ENCODE assay signal across 10 cellular contexts in the genomic region with DNA sequence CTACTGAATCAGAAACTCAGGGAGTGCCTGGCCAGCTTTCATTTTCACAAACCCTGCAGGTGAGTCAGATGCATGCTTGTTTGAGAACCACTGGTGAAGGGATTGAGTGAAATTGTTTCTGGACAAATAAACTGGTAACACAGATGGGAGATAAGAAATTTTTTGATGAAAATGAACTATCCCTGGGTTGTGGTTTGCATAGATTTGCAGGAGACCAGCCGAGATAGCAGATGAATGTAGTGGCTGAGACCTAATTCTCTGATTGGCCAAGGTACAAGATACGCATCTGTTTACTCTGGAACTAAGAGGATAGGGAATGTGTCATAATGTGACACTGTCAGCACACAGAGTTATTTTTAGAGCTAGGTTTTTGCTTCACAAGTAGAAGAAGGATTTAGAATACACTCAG.
A peak's percentile ranks its signal among the peaks of the same experiment; 100 is the strongest.
DNase-seq lines count a peak whose midpoint lies in the region; ATAC-seq, FAIRE-seq and TF ChIP-seq lines count a peak whose summit lies in the region.
"Had no signal": no experiment of that assay in that cellular context is flagged by ENCODE, and none has a peak within 500 bp of the region (broad histone marks: within the 10 kb centered on the region; RNA-seq: fewer than 3 reads in every experiment).

No MANE protein-coding gene starts in this region.

- H3K4me3 ChIP-seq in Caco-2 (ENCODE audit: low read depth, low read length), result no peak overlapping the region
- H3K4me3 ChIP-seq in keratinocyte (ENCODE audit: control insufficient read depth in 2 of 3, extremely low read depth in 1 of 3, insufficient read depth in 2 of 3, low read depth in 1 of 3, low read length in 3 of 3), result no peak overlapping the region
- H3K4me3 ChIP-seq in spleen, result no peak overlapping the region
- H3K4me3 ChIP-seq: testis had no signal

- dilution Hi-C loops in keratinocyte (cut with MboI; ENCODE audit: extremely low pct_ligation_motif_present, low sequenced_read_pairs), result no loop called here

- H3K27me3 ChIP-seq in Caco-2 (replicated peaks; ENCODE audit: control insufficient read depth, insufficient read depth, low read length) (no peaks in the 10 kb centered on the region), keratinocyte (ENCODE audit: control insufficient read depth, extremely low read depth, insufficient read depth, low read length) (no peaks in the 10 kb centered on the region), spleen (replicated peaks in 1 of 7) (no peaks in the 10 kb centered on the region)
- H3K27me3 ChIP-seq: testis had no signal

- TF ChIP-seq CTCF in Caco-2 (IDR thresholded peaks at IDR 0.05; ENCODE audit: insufficient read depth in 1 of 2, low read depth in 1 of 2, low read length in 1 of 2, severe bottlenecking in 1 of 2, unreplicated experiment in 1 of 2), result no peak
- TF ChIP-seq CTCF in VCaP (conservative IDR thresholded peaks at IDR 0.05), result no peak
- no peak for TF ChIP-seq CTCF in keratinocyte (optimal IDR thresholded peaks at IDR 0.05 in 1 of 3, IDR thresholded peaks at IDR 0.05 in 1 of 3, conservative IDR thresholded peaks at IDR 0.05 in 1 of 3; ENCODE audit: extremely low read depth in 1 of 3, insufficient read depth in 2 of 3, low read length in 3 of 3)
- no peak for TF ChIP-seq CTCF in spleen (IDR thresholded peaks at IDR 0.05 in 8 of 11, conservative IDR thresholded peaks at IDR 0.05 in 3 of 11)

- TF ChIP-seq POLR2A in spleen (IDR thresholded peaks at IDR 0.05), result no peak

- no peaks in the 10 kb centered on the region for H3K9me3 Mint-ChIP-seq in Caco-2 (ENCODE audit: unreplicated experiment)
- H3K9me3 Mint-ChIP-seq: effector memory CD8-positive, alpha-beta T cell had no signal

- peak overlapping the region; percentile 50 for H3K4me3 Mint-ChIP-seq in Caco-2 (ENCODE audit: unreplicated experiment)
- H3K4me3 Mint-ChIP-seq: effector memory CD8-positive, alpha-beta T cell had no signal

- BruUV-seq in Caco-2 (replicated peaks; lab: Mats Ljungman, UMichigan), result no TSS peak

- peak overlapping the region; percentile 31 for H3K4me2 ChIP-seq in keratinocyte (ENCODE audit: control insufficient read depth, extremely low read depth, insufficient read depth, low read depth, low read length)

- H3K4me1 ChIP-seq in Caco-2, result peaks cover 41% of the 10 kb centered on the region
- peaks cover 23% of the 10 kb centered on the region for H3K4me1 ChIP-seq in keratinocyte (ENCODE audit: control insufficient read depth, extremely low read depth, insufficient read depth, low read length)
- no peaks in the 10 kb centered on the region for H3K4me1 ChIP-seq in spleen
- H3K4me1 ChIP-seq: testis had no signal

- peaks cover 28% of the 10 kb centered on the region for H3K4me1 Mint-ChIP-seq in Caco-2 (ENCODE audit: low read depth, unreplicated experiment)

- CTCF ChIA-PET in Caco-2 (lab: Charles Lee), result interaction anchor here (0.9 kb wide), 2 partner anchors 40 to 81 kb away, joined by 3 read pairs; no protein-coding TSS in a partner anchor

- no peaks in the 10 kb centered on the region for H3K36me3 Mint-ChIP-seq in Caco-2 (ENCODE audit: insufficient read depth, unreplicated experiment)

- no peaks in the 10 kb centered on the region for H4K20me1 ChIP-seq in keratinocyte (ENCODE audit: control insufficient read depth, extremely low read depth, insufficient read depth, low read length)

- H3K36me3 ChIP-seq in Caco-2 (ENCODE audit: control insufficient read depth, insufficient read depth, low read length) (no peaks in the 10 kb centered on the region), keratinocyte (ENCODE audit: control insufficient read depth in 2 of 2, extremely low read depth in 1 of 2, insufficient read depth in 2 of 2, low read length in 2 of 2) (no peaks in the 10 kb centered on the region), spleen (no peaks in the 10 kb centered on the region)

- peak; percentile 58 for FAIRE-seq in keratinocyte (lab: Jason Lieb, UNC)

- H2AFZ ChIP-seq in keratinocyte (ENCODE audit: control insufficient read depth, low read length), result no peak overlapping the region

- POLR2A ChIA-PET in Caco-2 (lab: Charles Lee), result interaction anchor here (1.0 kb wide), 1 partner anchor 12 kb away, joined by 3 read pairs; no protein-coding TSS in a partner anchor

- no peaks in the 10 kb centered on the region for H3K27me3 Mint-ChIP-seq in Caco-2 (ENCODE audit: insufficient read depth, unreplicated experiment)

- 69 to 88% (median 84%) methylated on average over 2 of the region's 2 CpGs for WGBS in spleen, 5 donors

- no peak overlapping the region for H3K9ac ChIP-seq in keratinocyte (ENCODE audit: control insufficient read depth, extremely low read depth, insufficient read depth, low read length)

- H3K9me3 ChIP-seq in Caco-2 (no peaks in the 10 kb centered on the region), keratinocyte (ENCODE audit: control insufficient read depth, low read depth, low read length) (no peaks in the 10 kb centered on the region), spleen (no peaks in the 10 kb centered on the region)
- H3K9me3 ChIP-seq: testis had no signal

- DNase-seq in Caco-2 (peak; percentile 55 to 61), keratinocyte (ENCODE audit: low read depth, low spot score) (no peak), HUDEP-2 (lab: John Stamatoyannopoulos, UW; ENCODE audit: unreplicated experiment in 76 of 76) (no peak), spleen (no peak)
- no peak for DNase-seq in activated CD4-positive, CD25-positive, alpha-beta regulatory T cell (lab: John Stamatoyannopoulos, UW)
- DNase-seq: effector memory CD8-positive, alpha-beta T cell; testis had no signal

- intact Hi-C loops in Caco-2 (cut with micrococcal nuclease; ENCODE audit: unreplicated experiment) (loop anchor here (1.0 to 2.0 kb wide), 2 partner anchors 12 to 21 kb away; no protein-coding TSS in a partner anchor), spleen (cut with DNase I; ENCODE audit: low total_unique reads) (no loop called here)

- peak overlapping the region; percentile 71 for H3K27ac Mint-ChIP-seq in Caco-2 (ENCODE audit: unreplicated experiment)
- H3K27ac Mint-ChIP-seq: effector memory CD8-positive, alpha-beta T cell had no signal

- ATAC-seq in HG02884 (IDR thresholded peaks at IDR 0.05; ENCODE audit: unreplicated experiment), result peak; percentile 47
- no peak for ATAC-seq in HG03135 (IDR thresholded peaks at IDR 0.05; ENCODE audit: unreplicated experiment)
- ATAC-seq: effector memory CD8-positive, alpha-beta T cell had no signal

- H3K9me1 ChIP-seq in keratinocyte (ENCODE audit: control insufficient read depth, extremely low read depth, insufficient read depth, low read length), result no peaks in the 10 kb centered on the region

- H3K79me2 ChIP-seq in keratinocyte (ENCODE audit: control insufficient read depth, insufficient read depth, low read length), result no peaks in the 10 kb centered on the region

- peak overlapping the region; percentile 90 for H3K27ac ChIP-seq in VCaP
- H3K27ac ChIP-seq in keratinocyte (ENCODE audit: control insufficient read depth, insufficient read depth, low read length), result no peak overlapping the region
- no peak overlapping the region for H3K27ac ChIP-seq in spleen
- H3K27ac ChIP-seq: testis had no signal

Comparison
In these comparisons a context has a peak if more than half of its experiments do, and no peak if none do; other contexts are left out.
1. DNase-seq: peak in Caco-2 (2 of 2); none in keratinocyte (single experiment), activated CD4-positive, CD25-positive, alpha-beta regulatory T cell (0 of 4), HUDEP-2 (0 of 76) and spleen (single experiment).